ENCODE assay signal across 8 cellular contexts in the genomic region with DNA sequence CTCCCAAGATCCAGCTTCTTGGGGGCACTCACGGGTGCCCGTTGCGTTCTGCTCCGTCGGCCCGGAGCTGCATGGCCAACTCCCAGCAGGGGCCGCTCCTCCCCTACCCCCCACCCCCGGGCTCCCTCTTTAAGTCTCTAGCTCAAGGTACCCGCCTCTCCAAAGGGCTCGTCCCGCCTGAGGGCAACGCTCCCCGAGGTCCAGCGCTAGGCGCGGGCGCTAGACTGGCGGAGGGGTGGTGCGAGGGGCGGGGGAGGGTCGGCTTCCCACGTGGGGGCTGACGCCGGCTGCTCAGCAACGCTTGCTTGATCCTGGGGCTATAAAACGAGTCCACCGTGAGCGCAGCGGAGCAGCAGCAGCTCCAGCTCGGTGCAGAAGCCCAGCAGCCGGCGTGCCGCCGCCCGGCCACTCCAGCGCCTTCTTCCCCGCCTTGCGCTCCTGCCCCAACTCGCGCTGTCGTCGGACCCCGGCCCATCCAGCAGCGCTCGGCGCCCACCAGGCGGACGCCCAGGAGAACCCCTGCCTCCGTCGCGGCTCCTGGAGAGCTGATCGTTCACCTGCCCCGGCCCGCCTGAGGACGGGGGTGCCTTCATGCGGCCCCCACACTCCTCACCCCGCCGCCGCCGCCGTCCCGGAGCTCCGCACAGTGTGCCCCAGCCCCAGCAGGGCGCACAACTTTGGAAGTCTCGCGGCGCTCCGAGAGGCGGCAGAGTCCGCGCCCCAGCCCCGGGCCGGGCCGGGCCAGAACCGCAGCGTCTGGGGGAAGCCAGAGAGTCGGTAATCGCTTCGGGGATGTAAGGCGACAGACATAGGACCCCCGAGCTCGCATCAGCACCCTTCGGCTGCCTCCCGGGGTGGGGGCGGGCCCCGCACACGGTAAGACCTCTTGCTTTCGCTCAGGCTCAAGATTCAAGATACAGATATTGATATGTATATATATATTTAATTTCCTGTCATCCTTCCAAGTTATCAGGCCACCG. TPM values are rescaled to one million over a fixed set of nuclear protein-coding genes. Genes with fewer than 3 reads are reported as not detected.
A peak's percentile ranks its signal among the peaks of the same experiment; 100 is the strongest.
DNase-seq lines count a peak whose midpoint lies in the region; ATAC-seq and TF ChIP-seq lines count a peak whose summit lies in the region.

TSS of gene ADRA2A (plus strand) at position 348 of the 980 bp plus-strand sequence. CDS start 968 bp downstream, outside the sequence.

- peak within 1 kb of the TSS; percentile 56 for H3K4me3 Mint-ChIP-seq in activated CD8-positive, alpha-beta memory T cell treated with anti-CD3 and anti-CD28 coated beads, Interleukin-2, amount 10 ng/mL, durations not matched to agents 7 days and 5 days
- peak within 1 kb of the TSS; percentile 45 for H3K4me3 Mint-ChIP-seq in natural killer cell

- H3K9me3 ChIP-seq in BE2C: no peaks in the 10 kb centered on the region

- no peak within 1 kb of the TSS for H3K27ac Mint-ChIP-seq in activated CD8-positive, alpha-beta memory T cell treated with anti-CD3 and anti-CD28 coated beads, Interleukin-2, amount 10 ng/mL, durations not matched to agents 7 days and 5 days
- H3K27ac Mint-ChIP-seq in natural killer cell: no peak within 1 kb of the TSS

- DNase-seq in BE2C: peak; percentile 82
- DNase-seq in GM19238 (ENCODE audit: insufficient read length, low spot score): peak; percentile 26
- DNase-seq in NCI-H187 (lab: John Stamatoyannopoulos, UW): peak; percentile 60 to 81
- no peak for DNase-seq in activated CD8-positive, alpha-beta memory T cell treated with anti-CD3 and anti-CD28 coated beads, Interleukin-2, amount 10 ng/mL, durations not matched to agents 7 days and 5 days
- peak; percentile 12 for DNase-seq in fibroblast of peridontal ligament (ENCODE audit: extremely low read depth)
- no peak for DNase-seq in natural killer cell

- no peaks in the 10 kb centered on the region for H3K4me1 ChIP-seq in BE2C

- peak; percentile 58 for ATAC-seq in activated CD8-positive, alpha-beta memory T cell treated with anti-CD3 and anti-CD28 coated beads, Interleukin-2, amount 10 ng/mL, durations not matched to agents 7 days and 5 days
- ATAC-seq in natural killer cell (peak in 1 of 3 donors; percentile 30), GM18505 (IDR thresholded peaks at IDR 0.05; ENCODE audit: unreplicated experiment) (no peak), GM18867 (IDR thresholded peaks at IDR 0.05; ENCODE audit: unreplicated experiment) (no peak)

- H3K9me3 Mint-ChIP-seq in activated CD8-positive, alpha-beta memory T cell treated with anti-CD3 and anti-CD28 coated beads, Interleukin-2, amount 10 ng/mL, durations not matched to agents 7 days and 5 days (ENCODE audit: low read depth): no peaks in the 10 kb centered on the region
- H3K9me3 Mint-ChIP-seq in natural killer cell: no peaks in the 10 kb centered on the region

- H3K36me3 ChIP-seq in BE2C: no peaks in the 10 kb centered on the region

- H3K27me3 Mint-ChIP-seq in activated CD8-positive, alpha-beta memory T cell treated with anti-CD3 and anti-CD28 coated beads, Interleukin-2, amount 10 ng/mL, durations not matched to agents 7 days and 5 days: peaks cover 75% of the 10 kb centered on the region
- peaks cover 56% of the 10 kb centered on the region in 2 donors for H3K27me3 Mint-ChIP-seq in natural killer cell (ENCODE audit: low read depth in 2 of 2)

- H3K36me3 Mint-ChIP-seq in activated CD8-positive, alpha-beta memory T cell treated with anti-CD3 and anti-CD28 coated beads, Interleukin-2, amount 10 ng/mL, durations not matched to agents 7 days and 5 days: peaks cover 2% of the 10 kb centered on the region
- H3K36me3 Mint-ChIP-seq in natural killer cell: peaks cover 16% of the 10 kb centered on the region

- TF ChIP-seq CTCF in BE2C (IDR thresholded peaks at IDR 0.05; ENCODE audit: low read depth, low read length) (no peak; the same call in 1 of the 2 replicates), natural killer cell (IDR thresholded peaks at IDR 0.05) (no peak)

- H3K4me1 Mint-ChIP-seq in activated CD8-positive, alpha-beta memory T cell treated with anti-CD3 and anti-CD28 coated beads, Interleukin-2, amount 10 ng/mL, durations not matched to agents 7 days and 5 days: peaks cover 13% of the 10 kb centered on the region
- peaks cover 4 to 5% of the 10 kb centered on the region in 2 donors for H3K4me1 Mint-ChIP-seq in natural killer cell

- H3K27me3 ChIP-seq in BE2C: no peaks in the 10 kb centered on the region

- no peak for TF ChIP-seq POLR2A in GM18505 (IDR thresholded peaks at IDR 0.05; ENCODE audit: borderline replicate concordance, extremely low read depth, insufficient read depth, insufficient read length)

- intact Hi-C loops in natural killer cell (cut with micrococcal nuclease): no loop called here

- peak within 1 kb of the TSS; percentile 69 for H3K4me3 ChIP-seq in BE2C (ENCODE audit: low read depth, low read length)

- CTCF ChIA-PET in activated CD8-positive, alpha-beta memory T cell treated with anti-CD3 and anti-CD28 coated beads, Interleukin-2, amount 10 ng/mL, durations not matched to agents 7 days and 5 days (lab: Charles Lee): interaction anchor here (0.8 to 3.2 kb wide), 10 partner anchors 10 to 522 kb away, joined by 3 to 15 read pairs (median 4); no protein-coding TSS in a partner anchor

RNA-seq across cellular contexts. Expression of gene ADRA2A, which starts in this region (rescaled TPM):
- polyA plus RNA-seq in BE2C (2012; ENCODE audit: insufficient read depth, insufficient read length, low read depth): 1.2 TPM
- not detected for total RNA-seq in activated CD8-positive, alpha-beta memory T cell treated with anti-CD3 and anti-CD28 coated beads, Interleukin-2, amount 10 ng/mL, durations not matched to agents 7 days and 5 days
- under 1 TPM in 2 of 3 donors, not detected in 1; 0.07 to 0.28 TPM for total RNA-seq in natural killer cell

Comparison
In these comparisons a context has a peak if more than half of its experiments do, and no peak if none do; other contexts are left out.
1. Peak in ATAC-seq in activated CD8-positive, alpha-beta memory T cell treated with anti-CD3 and anti-CD28 coated beads, Interleukin-2, amount 10 ng/mL, durations not matched to agents 7 days and 5 days; RNA of the gene not detected or under 1 TPM.
2. DNase-seq: peak in BE2C (single experiment), GM19238 (single experiment), NCI-H187 (2 of 2) and fibroblast of peridontal ligament (single experiment); none in activated CD8-positive, alpha-beta memory T cell treated with anti-CD3 and anti-CD28 coated beads, Interleukin-2, amount 10 ng/mL, durations not matched to agents 7 days and 5 days (single experiment) and natural killer cell (single experiment).